Comparison of ENCODE assay signal across 20 cellular contexts in the genomic region with DNA sequence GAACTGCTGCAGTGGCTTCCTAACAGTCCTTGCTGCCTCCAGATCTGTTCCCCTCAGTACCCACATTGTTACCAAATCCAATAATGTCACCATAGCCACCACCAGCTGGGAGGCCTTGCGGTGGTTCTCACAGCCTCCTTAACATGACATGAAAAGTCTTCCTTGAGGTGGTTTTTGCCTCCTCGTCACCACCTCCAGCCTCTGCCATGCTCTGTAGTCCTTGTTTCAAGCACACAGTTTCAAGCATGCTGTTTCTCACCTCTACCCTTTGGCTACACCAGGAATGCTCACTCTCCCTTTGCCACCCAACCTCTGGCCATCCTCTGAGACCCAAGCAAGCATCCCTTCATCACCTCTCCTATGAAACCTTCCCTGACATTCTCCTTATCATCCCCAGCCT. TPM values are rescaled to one million over a fixed set of nuclear protein-coding genes. Genes with fewer than 3 reads are reported as not detected.
A peak's percentile ranks its signal among the peaks of the same experiment; 100 is the strongest.
DNase-seq lines count a peak whose midpoint lies in the region; TF ChIP-seq lines count a peak whose summit lies in the region.
"Had no signal": no experiment of that assay in that cellular context is flagged by ENCODE, and none has a peak within 500 bp of the region (broad histone marks: within the 10 kb centered on the region; RNA-seq: fewer than 3 reads in every experiment).

No MANE protein-coding gene starts in this region.

- H3K36me3 Mint-ChIP-seq in glutamatergic neuron (ENCODE audit: unreplicated experiment) = peaks cover 7% of the 10 kb centered on the region
- H3K36me3 Mint-ChIP-seq: CD4-positive, CD25-positive, alpha-beta regulatory T cell; CD8-positive, alpha-beta memory T cell had no signal

- H3K18ac ChIP-seq in mesendoderm (ENCODE audit: low read length) = no peak overlapping the region

- H3K9me3 Mint-ChIP-seq in glutamatergic neuron (ENCODE audit: unreplicated experiment) = peaks cover 8% of the 10 kb centered on the region
- H3K9me3 Mint-ChIP-seq: IgD-negative memory B cell had no signal

- H3K4me1 ChIP-seq in testis (no peaks in the 10 kb centered on the region), mesendoderm (ENCODE audit: control insufficient read depth, low read depth, low read length) (no peaks in the 10 kb centered on the region)
- H3K4me1 ChIP-seq: BE2C had no signal

- H3K27me3 ChIP-seq in testis (no peaks in the 10 kb centered on the region), mesendoderm (ENCODE audit: insufficient read depth, low read length, poor library complexity) (no peaks in the 10 kb centered on the region)
- H3K27me3 ChIP-seq: BE2C had no signal

- H3K27me3 Mint-ChIP-seq in glutamatergic neuron (ENCODE audit: unreplicated experiment) = peaks cover 3% of the 10 kb centered on the region
- H3K27me3 Mint-ChIP-seq: CD4-positive, CD25-positive, alpha-beta regulatory T cell; CD8-positive, alpha-beta memory T cell; IgD-negative memory B cell had no signal

- peak overlapping the region; percentile 36 for H3K27ac Mint-ChIP-seq in glutamatergic neuron (ENCODE audit: unreplicated experiment)
- H3K27ac Mint-ChIP-seq: CD4-positive, CD25-positive, alpha-beta regulatory T cell had no signal

- no peak overlapping the region for H3K56ac ChIP-seq in mesendoderm (ENCODE audit: low read length)

- H3K9me3 ChIP-seq in testis = no peaks in the 10 kb centered on the region
- H3K9me3 ChIP-seq: BE2C had no signal

- no peak overlapping the region for H3K4me3 Mint-ChIP-seq in glutamatergic neuron (ENCODE audit: unreplicated experiment)
- H3K4me3 Mint-ChIP-seq: CD4-positive, CD25-positive, alpha-beta regulatory T cell; CD8-positive, alpha-beta memory T cell had no signal

- no peak overlapping the region for H2AK5ac ChIP-seq in mesendoderm (ENCODE audit: low read length)

- no peak overlapping the region for H4K5ac ChIP-seq in mesendoderm (ENCODE audit: low read length)

- no peak overlapping the region for H2BK120ac ChIP-seq in mesendoderm (ENCODE audit: low read depth, low read length)

- H3K36me3 ChIP-seq in testis (ENCODE audit: low read depth, missing control alignments) (no peaks in the 10 kb centered on the region), mesendoderm (ENCODE audit: control insufficient read depth, insufficient read depth, low read length) (no peaks in the 10 kb centered on the region)
- H3K36me3 ChIP-seq: BE2C had no signal

- H2BK15ac ChIP-seq in mesendoderm (replicated peaks; ENCODE audit: low read depth) = no peak overlapping the region

- no peak overlapping the region for H3K23ac ChIP-seq in mesendoderm (ENCODE audit: low read length)

- H3K9ac ChIP-seq in mesendoderm (ENCODE audit: low read length) = no peak overlapping the region

- peaks cover 16% of the 10 kb centered on the region for H3K4me1 Mint-ChIP-seq in glutamatergic neuron (ENCODE audit: low read depth, unreplicated experiment)
- H3K4me1 Mint-ChIP-seq: CD8-positive, alpha-beta memory T cell had no signal

- H3K4ac ChIP-seq in mesendoderm (ENCODE audit: low read depth, low read length) = no peak overlapping the region

- no peaks in the 10 kb centered on the region for H3K79me2 ChIP-seq in mesendoderm (ENCODE audit: control insufficient read depth, insufficient read depth, low read length)

- TF ChIP-seq CTCF in glutamatergic neuron (IDR thresholded peaks at IDR 0.05; ENCODE audit: partially characterized antibody, unreplicated experiment) (no peak), testis (IDR thresholded peaks at IDR 0.05) (no peak)

- H2BK5ac ChIP-seq in mesendoderm (ENCODE audit: low read length) = no peak overlapping the region

- no peak for TF ChIP-seq POLR2A in testis (IDR thresholded peaks at IDR 0.05)

- H3K4me2 ChIP-seq in mesendoderm (ENCODE audit: low read length) = no peak overlapping the region

- DNase-seq in Jurkat, Clone E6-1 (ENCODE audit: low read depth, low spot score) = peak; percentile 28
- DNase-seq in NCI-H82 treated with DMSO at 0.1 percent for 48 hours (lab: John Stamatoyannopoulos, UW; ENCODE audit: unreplicated experiment) = peak; percentile 32
- DNase-seq in glutamatergic neuron = no peak
- no peak for DNase-seq in amniotic stem cell (lab: John Stamatoyannopoulos, UW)
- no peak for DNase-seq in activated CD4-positive, alpha-beta T cell treated with anti-CD3 and anti-CD28 coated beads for 48 hours
- DNase-seq in testis = no peak
- no peak for DNase-seq in mesendoderm
- DNase-seq: ACHN; BE2C; C1 segment of cervical spinal cord; CD4-positive, CD25-positive, alpha-beta regulatory T cell; CD8-positive, alpha-beta memory T cell; COR-L47; DMS 273 treated with DMSO at 0.1 percent for 48 hours; DMS53; DND-41; EL had no signal

- H3K79me1 ChIP-seq in mesendoderm (ENCODE audit: low read length) = no peaks in the 10 kb centered on the region

- no peak overlapping the region for H3K4me3 ChIP-seq in Jurkat, Clone E6-1 (ENCODE audit: low read length)
- H3K4me3 ChIP-seq in testis (no peak overlapping the region), mesendoderm (ENCODE audit: low read length) (no peak overlapping the region)
- H3K4me3 ChIP-seq: GM12878 had no signal

- intact Hi-C loops in testis (cut with DNase I; ENCODE audit: low total_unique reads) = no loop called here

- H3K27ac ChIP-seq in testis (no peak overlapping the region), mesendoderm (ENCODE audit: low read depth, low read length) (no peak overlapping the region)

- H4K8ac ChIP-seq in mesendoderm (ENCODE audit: low read depth, low read length) = no peak overlapping the region

- WGBS in testis, 2 donors = 92 to 97% methylated on average over 2 of the region's 2 CpGs
- no CpG with 5 or more reads among the region's 2 CpGs for whole genome bisulfite sequencing in mesendoderm (ENCODE audit: extremely low coverage, insufficient coverage, low lambda C conversion rate)

RNA-seq across cellular contexts. Expression of a gene that starts 47.2 kb away (rescaled TPM):
- polyA plus RNA-seq in Jurkat, Clone E6-1 (2012; ENCODE audit: insufficient read depth, insufficient read length) = not detected
- 0.86 TPM for total RNA-seq in glutamatergic neuron (ENCODE audit: unreplicated experiment)
- total RNA-seq in testis = 10 to 100 TPM; 15.4 to 19.4 TPM
- polyA plus RNA-seq in testis (ENCODE audit: insufficient read depth, low read depth, low replicate concordance) = 22.9 TPM
- polyA plus RNA-seq in mesendoderm (2013, experiment 1 of 2) = 0.28 TPM
- polyA plus RNA-seq in mesendoderm (2013, experiment 2 of 2) = 0.14 TPM
- total RNA-seq: CD4-positive, CD25-positive, alpha-beta regulatory T cell; CD8-positive, alpha-beta memory T cell; G401 had no signal
- polyA plus RNA-seq: CD4-positive, CD25-positive, alpha-beta regulatory T cell; CD8-positive, alpha-beta memory T cell; IgD-negative memory B cell had no signal

Comparison
In these comparisons a context has a peak if more than half of its experiments do, and no peak if none do; other contexts are left out.
1. DNase-seq: peak in Jurkat, Clone E6-1 (single experiment) and NCI-H82 treated with DMSO at 0.1 percent for 48 hours (single experiment); none in glutamatergic neuron (single experiment), amniotic stem cell (single experiment), activated CD4-positive, alpha-beta T cell treated with anti-CD3 and anti-CD28 coated beads for 48 hours (single experiment), testis (single experiment) and mesendoderm (single experiment).